In genomic region chr1:229340496-229340895, GRCh38 we compare ENCODE assay signal across 11 cellular contexts. TPM values are rescaled to one million over a fixed set of nuclear protein-coding genes. Genes with fewer than 3 reads are reported as not detected.
DNase-seq lines count a peak whose midpoint lies in the region; ATAC-seq, FAIRE-seq and TF ChIP-seq lines count a peak whose summit lies in the region.
"Had no signal": no experiment of that assay in that cellular context is flagged by ENCODE, and none has a peak within 500 bp of the region (broad histone marks: within the 10 kb centered on the region; RNA-seq: fewer than 3 reads in every experiment).

No MANE protein-coding gene starts in this region.

- H3K27me3 ChIP-seq in upper lobe of right lung: no peaks in the 10 kb centered on the region

- H3K27ac Mint-ChIP-seq in Calu3 (ENCODE audit: unreplicated experiment): no peak overlapping the region
- H3K27ac Mint-ChIP-seq in activated naive CD8-positive, alpha-beta T cell treated with anti-CD3 and anti-CD28 coated beads for 36 hours: no peak overlapping the region
- H3K27ac Mint-ChIP-seq in naive thymus-derived CD8-positive, alpha-beta T cell: peak overlapping the region in 1 of 10 donors; percentile 38

- H3K4me1 ChIP-seq in upper lobe of right lung: peaks cover 12% of the 10 kb centered on the region

- H3K27ac ChIP-seq in KOPT-K1 (ENCODE audit: low read depth, low read length, poor library complexity, severe bottlenecking) (peak overlapping the region; percentile 99), upper lobe of right lung (no peak overlapping the region)

- H3K4me3 Mint-ChIP-seq in Calu3 (ENCODE audit: low read depth, unreplicated experiment): peak overlapping the region; percentile 83
- H3K4me3 Mint-ChIP-seq in activated naive CD8-positive, alpha-beta T cell treated with anti-CD3 and anti-CD28 coated beads for 36 hours: peak overlapping the region; percentile 86
- H3K4me3 Mint-ChIP-seq in naive thymus-derived CD8-positive, alpha-beta T cell: peak overlapping the region; percentile 52 to 96 (median 76)

- peaks cover 24% of the 10 kb centered on the region for H3K4me1 Mint-ChIP-seq in Calu3 (ENCODE audit: low read depth, unreplicated experiment)
- peaks cover 32% of the 10 kb centered on the region for H3K4me1 Mint-ChIP-seq in activated naive CD8-positive, alpha-beta T cell treated with anti-CD3 and anti-CD28 coated beads for 36 hours
- peaks cover 25 to 52% (median 41%) of the 10 kb centered on the region in 4 donors for H3K4me1 Mint-ChIP-seq in naive thymus-derived CD8-positive, alpha-beta T cell

- H3K4me3 ChIP-seq in upper lobe of right lung: no peak overlapping the region

- H3K36me3 Mint-ChIP-seq in Calu3 (ENCODE audit: insufficient read depth, unreplicated experiment): peaks cover 27% of the 10 kb centered on the region
- H3K36me3 Mint-ChIP-seq in activated naive CD8-positive, alpha-beta T cell treated with anti-CD3 and anti-CD28 coated beads for 36 hours: peaks cover 19% of the 10 kb centered on the region
- peaks cover 0 to 5% (median under 1%) of the 10 kb centered on the region in 3 donors for H3K36me3 Mint-ChIP-seq in naive thymus-derived CD8-positive, alpha-beta T cell

- intact Hi-C loops in Calu3 (cut with micrococcal nuclease; ENCODE audit: unreplicated experiment) (loop anchor here (2.0 kb wide), 1 partner anchor 68 kb away; no protein-coding TSS in a partner anchor), upper lobe of right lung (cut with DNase I) (no loop called here), left ventricle myocardium superior (cut with micrococcal nuclease) (no loop called here)

- H3K9me3 Mint-ChIP-seq in Calu3 (ENCODE audit: low read depth, unreplicated experiment): peaks cover 2% of the 10 kb centered on the region
- H3K9me3 Mint-ChIP-seq in activated naive CD8-positive, alpha-beta T cell treated with anti-CD3 and anti-CD28 coated beads for 36 hours: peaks cover 2% of the 10 kb centered on the region
- no peaks in the 10 kb centered on the region for H3K9me3 Mint-ChIP-seq in naive thymus-derived CD8-positive, alpha-beta T cell

- no peak for DNase-seq in Calu3
- DNase-seq in activated naive CD8-positive, alpha-beta T cell treated with anti-CD3 and anti-CD28 coated beads for 36 hours: no peak
- DNase-seq in naive thymus-derived CD8-positive, alpha-beta T cell: no peak
- DNase-seq in upper lobe of right lung: no peak
- DNase-seq in GM12891 (ENCODE audit: insufficient read length, low spot score): no peak
- DNase-seq in left ventricle myocardium superior: no peak
- no peak for DNase-seq in activated CD4-positive, CD25-positive, alpha-beta regulatory T cell (lab: John Stamatoyannopoulos, UW)
- DNase-seq: NCI-H187 had no signal

- CTCF ChIA-PET in Calu3 (lab: Charles Lee): no interaction called here

- peaks cover 23% of the 10 kb centered on the region for H3K27me3 Mint-ChIP-seq in Calu3 (ENCODE audit: unreplicated experiment)
- peaks cover 10% of the 10 kb centered on the region for H3K27me3 Mint-ChIP-seq in activated naive CD8-positive, alpha-beta T cell treated with anti-CD3 and anti-CD28 coated beads for 36 hours
- no peaks in the 10 kb centered on the region for H3K27me3 Mint-ChIP-seq in naive thymus-derived CD8-positive, alpha-beta T cell

- POLR2A ChIA-PET in naive thymus-derived CD8-positive, alpha-beta T cell (lab: Charles Lee): no interaction called here

- H3K9me3 ChIP-seq in KOPT-K1 (ENCODE audit: insufficient read depth, low read length, poor library complexity, severe bottlenecking): no peaks in the 10 kb centered on the region
- no peaks in the 10 kb centered on the region for H3K9me3 ChIP-seq in upper lobe of right lung

- ATAC-seq in naive thymus-derived CD8-positive, alpha-beta T cell: no peak
- no peak for ATAC-seq in upper lobe of right lung
- no peak for ATAC-seq in left ventricle myocardium superior

- H3K36me3 ChIP-seq in KOPT-K1 (ENCODE audit: insufficient read depth, low read length) (peaks cover 9% of the 10 kb centered on the region), upper lobe of right lung (no peaks in the 10 kb centered on the region)

- BruUV-seq in Calu3 (replicated peaks; lab: Mats Ljungman, UMichigan): no TSS peak

- no peak for TF ChIP-seq CTCF in Calu3 (IDR thresholded peaks at IDR 0.05; ENCODE audit: unreplicated experiment)
- TF ChIP-seq CTCF in upper lobe of right lung (IDR thresholded peaks at IDR 0.05): no peak

- no peak for TF ChIP-seq POLR2A in GM12891 (IDR thresholded peaks at IDR 0.05; ENCODE audit: low read depth, low read length)

- FAIRE-seq in GM12891 (lab: Jason Lieb, UNC): no peak
- FAIRE-seq: bronchial epithelial cell, TTC549 had no signal

TF ChIP-seq in GM12891, 5 proteins besides CTCF, POLR2A, EP300 and RAD21:
- TF ChIP-seq POU2F2 (IDR thresholded peaks at IDR 0.05; ENCODE audit: low read depth, low read length) (no peak), TAF1 (IDR thresholded peaks at IDR 0.05; ENCODE audit: low read depth, low read length) (no peak), POLR2AphosphoS5 (IDR thresholded peaks at IDR 0.05; ENCODE audit: low read depth, low read length) (no peak), SPI1 (IDR thresholded peaks at IDR 0.05; ENCODE audit: low read depth, low read length) (no peak), PAX5 (IDR thresholded peaks at IDR 0.05; ENCODE audit: insufficient read depth, low read length, severe bottlenecking) (no peak)

RNA-seq across cellular contexts. Expression of gene CCSAP, which starts 2.4 kb away (rescaled TPM):
- 10.0 and 11.1 TPM in 2 replicates for total RNA-seq in Calu3 (2022)
- 1 to 10 TPM; 7.6 to 8.2 TPM for total RNA-seq in activated naive CD8-positive, alpha-beta T cell treated with anti-CD3 and anti-CD28 coated beads for 36 hours
- 1 to 10 TPM; 8.0 to 9.2 TPM for total RNA-seq in naive thymus-derived CD8-positive, alpha-beta T cell
- polyA plus RNA-seq in naive thymus-derived CD8-positive, alpha-beta T cell: 1 to 10 TPM; 1.2 to 1.5 (median 1.3) TPM
- total RNA-seq in upper lobe of right lung: 9.1 TPM
- 2.1 TPM for polyA plus RNA-seq in GM12891 (2012; ENCODE audit: low read depth, missing spikeins)
- 2.1 TPM for total RNA-seq in left ventricle myocardium superior
